1 cellular context compared by ENCODE assay signal in the genomic region with DNA sequence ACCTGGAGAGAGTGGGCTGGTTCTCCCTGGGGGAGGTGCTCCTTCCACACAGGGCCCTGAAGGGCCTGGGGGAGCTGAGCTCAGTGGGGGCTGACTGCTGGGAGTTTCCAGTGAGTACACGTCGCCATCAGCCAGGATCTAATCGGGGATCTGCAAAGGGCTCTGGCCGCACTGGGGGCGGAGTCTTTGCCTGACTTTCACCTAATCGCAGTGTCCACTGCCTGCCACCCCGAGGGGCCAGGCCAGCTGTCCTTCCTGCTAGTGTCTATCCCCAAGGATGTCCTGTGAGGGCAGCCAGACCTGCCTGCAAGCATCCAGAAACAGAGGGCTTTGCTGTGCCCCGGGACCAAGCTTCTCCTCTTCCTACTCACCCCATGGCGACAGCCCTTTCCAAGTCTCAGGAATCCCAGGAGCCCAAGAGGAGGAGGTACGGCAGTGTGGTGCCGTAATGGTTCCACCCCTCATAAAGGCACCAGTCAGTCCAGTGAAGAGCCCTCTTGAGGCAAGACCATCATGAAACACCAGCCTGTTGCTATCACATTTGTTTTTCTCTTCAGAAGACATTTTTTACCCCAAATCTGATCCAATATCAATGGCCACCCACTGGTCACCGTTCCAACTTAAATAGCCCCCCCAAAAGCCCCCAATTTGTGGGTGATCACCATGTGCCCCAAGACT.
TF ChIP-seq lines count a peak whose summit lies in the region.

No MANE protein-coding gene starts in this region.

TF ChIP-seq in K562, 482 proteins besides CTCF, POLR2A, EP300 and RAD21 (continued from another document):
- TF ChIP-seq, protein P1, sequence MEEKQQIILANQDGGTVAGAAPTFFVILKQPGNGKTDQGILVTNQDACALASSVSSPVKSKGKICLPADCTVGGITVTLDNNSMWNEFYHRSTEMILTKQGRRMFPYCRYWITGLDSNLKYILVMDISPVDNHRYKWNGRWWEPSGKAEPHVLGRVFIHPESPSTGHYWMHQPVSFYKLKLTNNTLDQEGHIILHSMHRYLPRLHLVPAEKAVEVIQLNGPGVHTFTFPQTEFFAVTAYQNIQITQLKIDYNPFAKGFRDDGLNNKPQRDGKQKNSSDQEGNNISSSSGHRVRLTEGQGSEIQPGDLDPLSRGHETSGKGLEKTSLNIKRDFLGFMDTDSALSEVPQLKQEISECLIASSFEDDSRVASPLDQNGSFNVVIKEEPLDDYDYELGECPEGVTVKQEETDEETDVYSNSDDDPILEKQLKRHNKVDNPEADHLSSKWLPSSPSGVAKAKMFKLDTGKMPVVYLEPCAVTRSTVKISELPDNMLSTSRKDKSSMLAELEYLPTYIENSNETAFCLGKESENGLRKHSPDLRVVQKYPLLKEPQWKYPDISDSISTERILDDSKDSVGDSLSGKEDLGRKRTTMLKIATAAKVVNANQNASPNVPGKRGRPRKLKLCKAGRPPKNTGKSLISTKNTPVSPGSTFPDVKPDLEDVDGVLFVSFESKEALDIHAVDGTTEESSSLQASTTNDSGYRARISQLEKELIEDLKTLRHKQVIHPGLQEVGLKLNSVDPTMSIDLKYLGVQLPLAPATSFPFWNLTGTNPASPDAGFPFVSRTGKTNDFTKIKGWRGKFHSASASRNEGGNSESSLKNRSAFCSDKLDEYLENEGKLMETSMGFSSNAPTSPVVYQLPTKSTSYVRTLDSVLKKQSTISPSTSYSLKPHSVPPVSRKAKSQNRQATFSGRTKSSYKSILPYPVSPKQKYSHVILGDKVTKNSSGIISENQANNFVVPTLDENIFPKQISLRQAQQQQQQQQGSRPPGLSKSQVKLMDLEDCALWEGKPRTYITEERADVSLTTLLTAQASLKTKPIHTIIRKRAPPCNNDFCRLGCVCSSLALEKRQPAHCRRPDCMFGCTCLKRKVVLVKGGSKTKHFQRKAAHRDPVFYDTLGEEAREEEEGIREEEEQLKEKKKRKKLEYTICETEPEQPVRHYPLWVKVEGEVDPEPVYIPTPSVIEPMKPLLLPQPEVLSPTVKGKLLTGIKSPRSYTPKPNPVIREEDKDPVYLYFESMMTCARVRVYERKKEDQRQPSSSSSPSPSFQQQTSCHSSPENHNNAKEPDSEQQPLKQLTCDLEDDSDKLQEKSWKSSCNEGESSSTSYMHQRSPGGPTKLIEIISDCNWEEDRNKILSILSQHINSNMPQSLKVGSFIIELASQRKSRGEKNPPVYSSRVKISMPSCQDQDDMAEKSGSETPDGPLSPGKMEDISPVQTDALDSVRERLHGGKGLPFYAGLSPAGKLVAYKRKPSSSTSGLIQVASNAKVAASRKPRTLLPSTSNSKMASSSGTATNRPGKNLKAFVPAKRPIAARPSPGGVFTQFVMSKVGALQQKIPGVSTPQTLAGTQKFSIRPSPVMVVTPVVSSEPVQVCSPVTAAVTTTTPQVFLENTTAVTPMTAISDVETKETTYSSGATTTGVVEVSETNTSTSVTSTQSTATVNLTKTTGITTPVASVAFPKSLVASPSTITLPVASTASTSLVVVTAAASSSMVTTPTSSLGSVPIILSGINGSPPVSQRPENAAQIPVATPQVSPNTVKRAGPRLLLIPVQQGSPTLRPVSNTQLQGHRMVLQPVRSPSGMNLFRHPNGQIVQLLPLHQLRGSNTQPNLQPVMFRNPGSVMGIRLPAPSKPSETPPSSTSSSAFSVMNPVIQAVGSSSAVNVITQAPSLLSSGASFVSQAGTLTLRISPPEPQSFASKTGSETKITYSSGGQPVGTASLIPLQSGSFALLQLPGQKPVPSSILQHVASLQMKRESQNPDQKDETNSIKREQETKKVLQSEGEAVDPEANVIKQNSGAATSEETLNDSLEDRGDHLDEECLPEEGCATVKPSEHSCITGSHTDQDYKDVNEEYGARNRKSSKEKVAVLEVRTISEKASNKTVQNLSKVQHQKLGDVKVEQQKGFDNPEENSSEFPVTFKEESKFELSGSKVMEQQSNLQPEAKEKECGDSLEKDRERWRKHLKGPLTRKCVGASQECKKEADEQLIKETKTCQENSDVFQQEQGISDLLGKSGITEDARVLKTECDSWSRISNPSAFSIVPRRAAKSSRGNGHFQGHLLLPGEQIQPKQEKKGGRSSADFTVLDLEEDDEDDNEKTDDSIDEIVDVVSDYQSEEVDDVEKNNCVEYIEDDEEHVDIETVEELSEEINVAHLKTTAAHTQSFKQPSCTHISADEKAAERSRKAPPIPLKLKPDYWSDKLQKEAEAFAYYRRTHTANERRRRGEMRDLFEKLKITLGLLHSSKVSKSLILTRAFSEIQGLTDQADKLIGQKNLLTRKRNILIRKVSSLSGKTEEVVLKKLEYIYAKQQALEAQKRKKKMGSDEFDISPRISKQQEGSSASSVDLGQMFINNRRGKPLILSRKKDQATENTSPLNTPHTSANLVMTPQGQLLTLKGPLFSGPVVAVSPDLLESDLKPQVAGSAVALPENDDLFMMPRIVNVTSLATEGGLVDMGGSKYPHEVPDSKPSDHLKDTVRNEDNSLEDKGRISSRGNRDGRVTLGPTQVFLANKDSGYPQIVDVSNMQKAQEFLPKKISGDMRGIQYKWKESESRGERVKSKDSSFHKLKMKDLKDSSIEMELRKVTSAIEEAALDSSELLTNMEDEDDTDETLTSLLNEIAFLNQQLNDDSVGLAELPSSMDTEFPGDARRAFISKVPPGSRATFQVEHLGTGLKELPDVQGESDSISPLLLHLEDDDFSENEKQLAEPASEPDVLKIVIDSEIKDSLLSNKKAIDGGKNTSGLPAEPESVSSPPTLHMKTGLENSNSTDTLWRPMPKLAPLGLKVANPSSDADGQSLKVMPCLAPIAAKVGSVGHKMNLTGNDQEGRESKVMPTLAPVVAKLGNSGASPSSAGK (IDR thresholded peaks at IDR 0.05), result no peak
- TF ChIP-seq SOX6 (IDR thresholded peaks at IDR 0.05), result peak; percentile 65; the same call in 1 of the 2 replicates
- TF ChIP-seq FOXJ2 (tag; IDR thresholded peaks at IDR 0.05), result 0 out of 2 replicates have a peak, but pooled peaks have one; percentile 36
